In the genomic region with DNA sequence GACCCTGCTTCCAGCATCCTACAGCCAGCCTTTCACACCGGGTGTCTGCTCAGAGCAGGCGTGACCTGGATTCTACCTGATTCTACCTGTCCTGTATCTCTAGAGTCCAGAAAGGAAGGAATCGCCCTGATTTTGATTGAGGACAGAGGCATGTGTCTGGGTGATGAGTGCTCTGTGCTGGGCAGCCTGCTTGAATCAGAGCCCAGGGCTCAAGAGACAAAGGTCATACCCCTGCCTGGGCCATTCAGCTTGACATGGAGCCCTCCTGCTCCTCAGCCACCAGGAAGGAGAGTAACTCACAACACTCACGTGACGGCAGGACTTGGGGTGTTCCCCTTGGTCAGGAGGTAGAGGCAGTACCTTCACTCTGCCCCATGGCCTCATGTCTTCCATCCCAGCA, we compare ENCODE assay signal across 30 cellular contexts. TPM values are rescaled to one million over a fixed set of nuclear protein-coding genes. Genes with fewer than 3 reads are reported as not detected.
"Had no signal": no experiment of that assay in that cellular context is flagged by ENCODE, and none has a peak within 500 bp of the region (broad histone marks: within the 10 kb centered on the region; RNA-seq: fewer than 3 reads in every experiment).

No MANE protein-coding gene starts in this region.

- H3K36me3 ChIP-seq: esophagus squamous epithelium, gastrocnemius medialis, heart right ventricle, left lung, lower lobe of right lung had no signal

- H3K4me3 Mint-ChIP-seq: naive thymus-derived CD4-positive, alpha-beta T cell had no signal

- H3K9me3 ChIP-seq: esophagus squamous epithelium, gastrocnemius medialis, heart right ventricle, left lung, lower lobe of right lung had no signal

- H3K27ac ChIP-seq: coronary artery, dorsolateral prefrontal cortex, epithelial cell of prostate, esophagus squamous epithelium, gastrocnemius medialis, heart right ventricle, left lung, lower lobe of right lung had no signal

- H3K4me1 Mint-ChIP-seq: naive thymus-derived CD4-positive, alpha-beta T cell had no signal

- H3K36me3 Mint-ChIP-seq: naive thymus-derived CD4-positive, alpha-beta T cell had no signal

- H3K4me3 ChIP-seq: coronary artery, dorsolateral prefrontal cortex, esophagus squamous epithelium, gastrocnemius medialis, heart right ventricle, left lung, lower lobe of right lung had no signal

- DNase-seq: dermis blood vessel endothelial cell; dorsolateral prefrontal cortex; effector CD4-positive, alpha-beta T cell; effector memory CD4-positive, alpha-beta T cell; erythroblast; esophagus squamous epithelium; foreskin fibroblast; foreskin melanocyte; gastrocnemius medialis; glutamatergic neuron; head of caudate nucleus; heart right ventricle; hippocampal formation; left cardiac atrium; left lung; left ventricle myocardium superior; lower lobe of right lung; mesenchymal stem cell; midbrain; naive thymus-derived CD4-positive, alpha-beta T cell had no signal

- FAIRE-seq: colon, islet of Langerhans, keratinocyte had no signal

- ATAC-seq: esophagus mucosa; gastrocnemius medialis; heart right ventricle; left cardiac atrium; left lung; left ventricle myocardium superior; lower lobe of right lung; naive thymus-derived CD4-positive, alpha-beta T cell had no signal

- H3K27me3 ChIP-seq: gastrocnemius medialis had no signal

- H3K27ac Mint-ChIP-seq: naive thymus-derived CD4-positive, alpha-beta T cell had no signal

- H3K4me1 ChIP-seq: esophagus squamous epithelium, gastrocnemius medialis, heart right ventricle, left lung, lower lobe of right lung had no signal

RNA-seq across cellular contexts. Expression of gene GAD2, which starts 11.2 kb away (rescaled TPM):
- total RNA-seq: dermis blood vessel endothelial cell; esophagus mucosa; esophagus squamous epithelium; gastrocnemius medialis; glomerular endothelial cell; heart right ventricle; kidney epithelial cell; left cardiac atrium; left lung; left ventricle myocardium superior; lower lobe of right lung; lung microvascular endothelial cell; mucosa of gallbladder; naive thymus-derived CD4-positive, alpha-beta T cell had no signal
- polyA plus RNA-seq: heart right ventricle; keratinocyte; naive thymus-derived CD4-positive, alpha-beta T cell had no signal
